In genomic region chr4:42767669-42768068, GRCh38 we compare ENCODE assay signal across 24 cellular contexts.
A peak's percentile ranks its signal among the peaks of the same experiment; 100 is the strongest.
DNase-seq lines count a peak whose midpoint lies in the region; TF ChIP-seq lines count a peak whose summit lies in the region.
"Had no signal": no experiment of that assay in that cellular context is flagged by ENCODE, and none has a peak within 500 bp of the region (broad histone marks: within the 10 kb centered on the region; RNA-seq: fewer than 3 reads in every experiment).

No MANE protein-coding gene starts in this region.

- dilution Hi-C loops in mammary epithelial cell (cut with HindIII; ENCODE audit: low sequenced_read_pairs), result no loop called here

- intact Hi-C loops in mammary epithelial cell (cut with micrococcal nuclease) (loop anchor here (1.0 kb wide), 1 partner anchor 8 kb away; no protein-coding TSS in a partner anchor), uterus (cut with DNase I; ENCODE audit: low total_unique reads) (no loop called here)

- no peaks in the 10 kb centered on the region for H4K20me1 ChIP-seq in mammary epithelial cell (ENCODE audit: insufficient read depth, low read length)

- no peaks in the 10 kb centered on the region for H3K27me3 ChIP-seq in mammary epithelial cell (ENCODE audit: insufficient read depth, low read length)
- H3K27me3 ChIP-seq in uterus, result no peaks in the 10 kb centered on the region
- H3K27me3 ChIP-seq: SJSA1 had no signal

- H3K4me3 ChIP-seq in SK-N-MC (peak overlapping the region; percentile 60), mammary epithelial cell (replicated peaks in 1 of 3; ENCODE audit: insufficient read depth in 1 of 3, low read depth in 2 of 3, low read length in 3 of 3) (no peak overlapping the region), uterus (no peak overlapping the region)
- H3K4me3 ChIP-seq: SJSA1 had no signal

- H3K4me3 Mint-ChIP-seq in glutamatergic neuron (ENCODE audit: unreplicated experiment) (no peak overlapping the region), neural crest cell (no peak overlapping the region)

- H3K36me3 Mint-ChIP-seq in glutamatergic neuron (ENCODE audit: unreplicated experiment) (no peaks in the 10 kb centered on the region), neural crest cell (ENCODE audit: low read depth) (no peaks in the 10 kb centered on the region)

- H3K4me1 Mint-ChIP-seq in glutamatergic neuron (ENCODE audit: low read depth, unreplicated experiment), result peaks cover 6% of the 10 kb centered on the region
- H3K4me1 Mint-ChIP-seq in neural crest cell, result no peaks in the 10 kb centered on the region

- TF ChIP-seq CTCF in glutamatergic neuron (IDR thresholded peaks at IDR 0.05; ENCODE audit: partially characterized antibody, unreplicated experiment) (no peak), neural crest cell (conservative IDR thresholded peaks at IDR 0.05) (no peak), mammary epithelial cell (conservative IDR thresholded peaks at IDR 0.05 in 1 of 2, IDR thresholded peaks at IDR 0.05 in 1 of 2; ENCODE audit: extremely low read depth in 1 of 2, insufficient read depth in 1 of 2, low read depth in 1 of 2, low read length in 2 of 2) (no peak), uterus (IDR thresholded peaks at IDR 0.05) (no peak)

- no peak for TF ChIP-seq POLR2A in uterus (IDR thresholded peaks at IDR 0.05)

- peak; percentile 9 for DNase-seq in Daoy (ENCODE audit: low read depth)
- DNase-seq in SK-N-MC (ENCODE audit: low read depth, low spot score), result peak; percentile 56
- DNase-seq in glutamatergic neuron, result peak; percentile 17
- DNase-seq in neural crest cell (ENCODE audit: low read depth, low spot score), result no peak
- no peak for DNase-seq in middle frontal gyrus (ENCODE audit: extremely low spot score, low spot score)
- DNase-seq in mammary epithelial cell, result no peak
- DNase-seq in UCSD-AML1 (lab: John Stamatoyannopoulos, UW; ENCODE audit: unreplicated experiment), result no peak
- DNase-seq in uterus, result no peak
- DNase-seq: 8988T, ACHN, DMS153, DND-41, H7, KBM-7, MV-4-11, NCI-H1105 treated with DMSO at 0.1 percent for 48 hours, NCI-H146, NCI-H1930, NCI-H2107, NCI-H446, NCI-H524 treated with DMSO at 0.1 percent for 48 hours, Right ventricle myocardium superior, RPMI8226 had no signal

- H3K9me3 ChIP-seq in SK-N-MC (ENCODE audit: low read depth, low read length) (no peaks in the 10 kb centered on the region), mammary epithelial cell (replicated peaks; ENCODE audit: insufficient read depth, low read length) (no peaks in the 10 kb centered on the region), uterus (no peaks in the 10 kb centered on the region)
- H3K9me3 ChIP-seq: SJSA1 had no signal

- WGBS in mammary epithelial cell (ENCODE audit: low coverage, missing lambda C conversion rate), result 43% methylated on average over 8 of the region's 9 CpGs

- H3K9ac ChIP-seq in SK-N-MC (ENCODE audit: insufficient read length) (no peak overlapping the region), mammary epithelial cell (ENCODE audit: insufficient read depth, low read length) (no peak overlapping the region)

- peaks cover 2% of the 10 kb centered on the region for H3K9me3 Mint-ChIP-seq in glutamatergic neuron (ENCODE audit: unreplicated experiment)
- peaks cover 4% of the 10 kb centered on the region for H3K9me3 Mint-ChIP-seq in neural crest cell

- H3K27ac ChIP-seq in SK-N-MC (no peak overlapping the region), mammary epithelial cell (ENCODE audit: insufficient read depth, low read depth, low read length) (no peak overlapping the region), uterus (no peak overlapping the region)
- H3K27ac ChIP-seq: SJSA1 had no signal

- CTCF ChIA-PET in mammary epithelial cell (lab: Charles Lee; ENCODE audit: low non-redundant PET), result no interaction called here

- H3K36me3 ChIP-seq in SK-N-MC (ENCODE audit: insufficient read depth, low read length), result no peaks in the 10 kb centered on the region
- no peaks in the 10 kb centered on the region for H3K36me3 ChIP-seq in mammary epithelial cell (ENCODE audit: insufficient read depth, low read length)
- no peaks in the 10 kb centered on the region for H3K36me3 ChIP-seq in uterus
- H3K36me3 ChIP-seq: SJSA1 had no signal

- no peaks in the 10 kb centered on the region for H3K4me1 ChIP-seq in mammary epithelial cell (ENCODE audit: insufficient read depth, low read length)
- H3K4me1 ChIP-seq in uterus, result no peaks in the 10 kb centered on the region
- H3K4me1 ChIP-seq: SJSA1 had no signal

- H2AFZ ChIP-seq in mammary epithelial cell (ENCODE audit: low read depth, low read length), result no peak overlapping the region

- no TSS peak for BruUV-seq in mammary epithelial cell (replicated peaks; lab: Mats Ljungman, UMichigan)

- H3K4me2 ChIP-seq in mammary epithelial cell (ENCODE audit: insufficient read depth, low read depth, low read length), result no peak overlapping the region

- H3K79me2 ChIP-seq in mammary epithelial cell (ENCODE audit: insufficient read depth, low read length), result no peaks in the 10 kb centered on the region

- H3K27ac Mint-ChIP-seq in glutamatergic neuron (ENCODE audit: unreplicated experiment) (no peak overlapping the region), neural crest cell (ENCODE audit: unreplicated experiment) (peak overlapping the region; percentile 19)

- peaks cover 6% of the 10 kb centered on the region for H3K27me3 Mint-ChIP-seq in glutamatergic neuron (ENCODE audit: unreplicated experiment)
- no peaks in the 10 kb centered on the region for H3K27me3 Mint-ChIP-seq in neural crest cell (ENCODE audit: low read depth)

- in situ Hi-C loops in mammary epithelial cell (cut with MboI; ENCODE audit: low sequenced_read_pairs in 2 of 2), result no loop called here

Comparison
In these comparisons a context has a peak if more than half of its experiments do, and no peak if none do; other contexts are left out.
1. DNase-seq: peak in Daoy (single experiment), SK-N-MC (single experiment) and glutamatergic neuron (single experiment); none in neural crest cell (single experiment), middle frontal gyrus (single experiment), mammary epithelial cell (single experiment), UCSD-AML1 (single experiment) and uterus (0 of 2).